9 cellular contexts compared by ENCODE assay signal in genomic region chr7:22564511-22565045, GRCh38.
DNase-seq lines count a peak whose midpoint lies in the region; ATAC-seq and TF ChIP-seq lines count a peak whose summit lies in the region.
"Had no signal": no experiment of that assay in that cellular context is flagged by ENCODE, and none has a peak within 500 bp of the region (broad histone marks: within the 10 kb centered on the region; RNA-seq: fewer than 3 reads in every experiment).

No MANE protein-coding gene starts in this region.

- no peaks in the 10 kb centered on the region for H3K9me2 ChIP-seq in Karpas-422 (replicated peaks; ENCODE audit: insufficient read depth, low read length)

- peaks cover 12% of the 10 kb centered on the region for H3K27me3 Mint-ChIP-seq in neural progenitor cell (ENCODE audit: insufficient read depth, low read depth)

- no peak for ATAC-seq in GM18909 (IDR thresholded peaks at IDR 0.05; ENCODE audit: poor library complexity, unreplicated experiment)

- no peak overlapping the region for H3K4me3 Mint-ChIP-seq in neural progenitor cell
- H3K4me3 Mint-ChIP-seq: immature natural killer cell had no signal

- H3K4me1 ChIP-seq in Karpas-422 (ENCODE audit: low read length) = peaks cover 25% of the 10 kb centered on the region
- H3K4me1 ChIP-seq in neural progenitor cell = peaks cover 20% of the 10 kb centered on the region

- no peaks in the 10 kb centered on the region for H3K36me3 ChIP-seq in brain microvascular endothelial cell (replicated peaks)
- no peaks in the 10 kb centered on the region for H3K36me3 ChIP-seq in Karpas-422 (ENCODE audit: insufficient read depth, low read length)
- H3K36me3 ChIP-seq in neural progenitor cell = no peaks in the 10 kb centered on the region

- H3K27ac Mint-ChIP-seq in neural progenitor cell = no peak overlapping the region
- H3K27ac Mint-ChIP-seq: immature natural killer cell had no signal

- DNase-seq in COLO829 (ENCODE audit: low spot score) (peak; percentile 80), Kasumi-1 (lab: John Stamatoyannopoulos, UW) (peak; percentile 64 to 71), brain microvascular endothelial cell (peak; percentile 95), medulla oblongata (ENCODE audit: extremely low spot score) (peak; percentile 56), Karpas-422 (no peak), neural progenitor cell (ENCODE audit: low spot score) (no peak), SHP77 (lab: John Stamatoyannopoulos, UW) (no peak)
- DNase-seq: immature natural killer cell had no signal

- H3K4me2 ChIP-seq in Karpas-422 (ENCODE audit: low read depth, low read length, poor library complexity, severe bottlenecking) (no peak overlapping the region), neural progenitor cell (no peak overlapping the region)

- in situ Hi-C loops in brain microvascular endothelial cell (cut with HindIII; ENCODE audit: low pct_ligation_motif_present, low sequenced_read_pairs) = loop anchor here (25.0 kb wide), 2 partner anchors 173 to 498 kb away; partner anchors contain the start of gene IL6

- H3K9me3 Mint-ChIP-seq in neural progenitor cell = no peaks in the 10 kb centered on the region
- H3K9me3 Mint-ChIP-seq: immature natural killer cell had no signal

- no peaks in the 10 kb centered on the region for H3K9me3 ChIP-seq in Karpas-422 (ENCODE audit: low read length)
- no peaks in the 10 kb centered on the region for H3K9me3 ChIP-seq in neural progenitor cell (ENCODE audit: low read depth)

- H2AFZ ChIP-seq in Karpas-422 (ENCODE audit: low read length) (no peak overlapping the region), neural progenitor cell (replicated peaks) (no peak overlapping the region)

- H3F3A ChIP-seq in neural progenitor cell (ENCODE audit: low read depth) = no peaks in the 10 kb centered on the region

- H4K20me1 ChIP-seq in Karpas-422 (ENCODE audit: insufficient read depth, low read depth, low read length) = no peaks in the 10 kb centered on the region
- no peaks in the 10 kb centered on the region for H4K20me1 ChIP-seq in neural progenitor cell (ENCODE audit: low read depth)

- peak overlapping the region; percentile 10 for H3K4me3 ChIP-seq in brain microvascular endothelial cell (ENCODE audit: low read depth, low read length)
- no peak overlapping the region for H3K4me3 ChIP-seq in Karpas-422 (ENCODE audit: low read length)
- no peak overlapping the region for H3K4me3 ChIP-seq in neural progenitor cell

- no peak for TF ChIP-seq CTCF in brain microvascular endothelial cell (IDR thresholded peaks at IDR 0.05; ENCODE audit: low read depth, low read length, missing control alignments)
- no peak for TF ChIP-seq CTCF in neural progenitor cell (IDR thresholded peaks at IDR 0.05)

- H3K9ac ChIP-seq in Karpas-422 (ENCODE audit: low read length) (no peak overlapping the region), neural progenitor cell (no peak overlapping the region)

- no peaks in the 10 kb centered on the region for H3K36me3 Mint-ChIP-seq in neural progenitor cell
- H3K36me3 Mint-ChIP-seq: immature natural killer cell had no signal

- H3K27ac ChIP-seq in brain microvascular endothelial cell = peak overlapping the region; percentile 99
- H3K27ac ChIP-seq in Karpas-422 (ENCODE audit: low read length) = no peak overlapping the region
- H3K27ac ChIP-seq in neural progenitor cell = no peak overlapping the region

- no peaks in the 10 kb centered on the region for H3K27me3 ChIP-seq in brain microvascular endothelial cell (replicated peaks)
- no peaks in the 10 kb centered on the region for H3K27me3 ChIP-seq in Karpas-422 (ENCODE audit: low read length)
- no peaks in the 10 kb centered on the region for H3K27me3 ChIP-seq in neural progenitor cell

- H3K79me2 ChIP-seq in Karpas-422 (ENCODE audit: low read length) = no peaks in the 10 kb centered on the region
- no peaks in the 10 kb centered on the region for H3K79me2 ChIP-seq in neural progenitor cell (ENCODE audit: low read depth)

- H3K4me1 Mint-ChIP-seq in neural progenitor cell = peaks cover 35% of the 10 kb centered on the region

Comparison
In these comparisons a context has a peak if more than half of its experiments do, and no peak if none do; other contexts are left out.
1. DNase-seq: peak in COLO829 (single experiment), Kasumi-1 (2 of 2), brain microvascular endothelial cell (single experiment) and medulla oblongata (single experiment); none in Karpas-422 (single experiment), neural progenitor cell (single experiment) and SHP77 (0 of 2).